In the genomic region with DNA sequence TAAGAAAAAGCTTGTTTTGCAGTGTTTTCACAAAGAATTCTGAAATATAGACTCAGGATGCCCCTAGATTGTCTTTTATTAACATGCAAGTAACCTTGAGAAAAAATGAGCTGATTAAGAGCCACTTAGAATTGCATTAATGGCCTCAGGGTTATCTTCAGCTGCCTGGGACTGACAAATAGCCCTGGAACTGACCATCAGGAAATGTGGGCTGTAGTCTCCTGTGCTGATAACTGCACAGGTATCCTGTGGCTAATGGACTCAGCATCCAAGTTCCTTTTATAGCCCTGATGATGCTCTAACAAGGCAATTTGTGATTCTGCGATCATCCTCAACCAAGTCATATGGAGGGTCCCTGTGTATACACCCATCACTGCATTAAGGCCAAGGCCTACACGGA, we compare ENCODE assay signal across 2 cellular contexts.
TF ChIP-seq lines count a peak whose summit lies in the region.

No MANE protein-coding gene starts in this region.

TF ChIP-seq in SK-N-SH, 30 proteins besides CTCF, POLR2A, EP300 and RAD21 (continued from another document):
- TF ChIP-seq, protein P1, sequence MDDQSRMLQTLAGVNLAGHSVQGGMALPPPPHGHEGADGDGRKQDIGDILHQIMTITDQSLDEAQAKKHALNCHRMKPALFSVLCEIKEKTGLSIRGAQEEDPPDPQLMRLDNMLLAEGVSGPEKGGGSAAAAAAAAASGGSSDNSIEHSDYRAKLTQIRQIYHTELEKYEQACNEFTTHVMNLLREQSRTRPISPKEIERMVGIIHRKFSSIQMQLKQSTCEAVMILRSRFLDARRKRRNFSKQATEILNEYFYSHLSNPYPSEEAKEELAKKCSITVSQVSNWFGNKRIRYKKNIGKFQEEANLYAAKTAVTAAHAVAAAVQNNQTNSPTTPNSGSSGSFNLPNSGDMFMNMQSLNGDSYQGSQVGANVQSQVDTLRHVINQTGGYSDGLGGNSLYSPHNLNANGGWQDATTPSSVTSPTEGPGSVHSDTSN (IDR thresholded peaks at IDR 0.05): no peak
- TF ChIP-seq SIN3A (IDR thresholded peaks at IDR 0.05; ENCODE audit: borderline replicate concordance, low read depth, low read length): no peak
- TF ChIP-seq RCOR1 (IDR thresholded peaks at IDR 0.05; ENCODE audit: low read length): no peak
- TF ChIP-seq, protein P2, sequence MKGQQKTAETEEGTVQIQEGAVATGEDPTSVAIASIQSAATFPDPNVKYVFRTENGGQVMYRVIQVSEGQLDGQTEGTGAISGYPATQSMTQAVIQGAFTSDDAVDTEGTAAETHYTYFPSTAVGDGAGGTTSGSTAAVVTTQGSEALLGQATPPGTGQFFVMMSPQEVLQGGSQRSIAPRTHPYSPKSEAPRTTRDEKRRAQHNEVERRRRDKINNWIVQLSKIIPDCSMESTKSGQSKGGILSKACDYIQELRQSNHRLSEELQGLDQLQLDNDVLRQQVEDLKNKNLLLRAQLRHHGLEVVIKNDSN (IDR thresholded peaks at IDR 0.05; ENCODE audit: borderline replicate concordance, low read depth): no peak
- no peak for TF ChIP-seq RFX5 (IDR thresholded peaks at IDR 0.05; ENCODE audit: low read length)
- TF ChIP-seq EZH2phosphoT487 (IDR thresholded peaks at IDR 0.05; ENCODE audit: borderline replicate concordance, low read depth): no peak
- no peak for TF ChIP-seq FOXJ3 (CRISPR knock-in tag; IDR thresholded peaks at IDR 0.05)

TF ChIP-seq in SK-N-SH treated with all-trans-retinoic acid at 6 μM for 48 hours, 23 proteins besides CTCF, POLR2A, EP300 and RAD21 (continued from another document):
- TF ChIP-seq, protein P3, sequence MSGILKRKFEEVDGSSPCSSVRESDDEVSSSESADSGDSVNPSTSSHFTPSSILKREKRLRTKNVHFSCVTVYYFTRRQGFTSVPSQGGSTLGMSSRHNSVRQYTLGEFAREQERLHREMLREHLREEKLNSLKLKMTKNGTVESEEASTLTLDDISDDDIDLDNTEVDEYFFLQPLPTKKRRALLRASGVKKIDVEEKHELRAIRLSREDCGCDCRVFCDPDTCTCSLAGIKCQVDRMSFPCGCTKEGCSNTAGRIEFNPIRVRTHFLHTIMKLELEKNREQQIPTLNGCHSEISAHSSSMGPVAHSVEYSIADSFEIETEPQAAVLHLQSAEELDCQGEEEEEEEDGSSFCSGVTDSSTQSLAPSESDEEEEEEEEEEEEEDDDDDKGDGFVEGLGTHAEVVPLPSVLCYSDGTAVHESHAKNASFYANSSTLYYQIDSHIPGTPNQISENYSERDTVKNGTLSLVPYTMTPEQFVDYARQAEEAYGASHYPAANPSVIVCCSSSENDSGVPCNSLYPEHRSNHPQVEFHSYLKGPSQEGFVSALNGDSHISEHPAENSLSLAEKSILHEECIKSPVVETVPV (CRISPR knock-in tag; IDR thresholded peaks at IDR 0.05): no peak
